ENCODE assay signal across 1 cellular context in genomic region chr9:12604154-12604825, GRCh38.
TF ChIP-seq lines count a peak whose summit lies in the region.

No MANE protein-coding gene starts in this region.

TF ChIP-seq in H1, 55 proteins besides CTCF, POLR2A, EP300 and RAD21 (continued from another document):
- TF ChIP-seq CHD7 (IDR thresholded peaks at IDR 0.05; ENCODE audit: insufficient replicate concordance, low read length) (no peak), JUND (IDR thresholded peaks at IDR 0.05; ENCODE audit: low read length) (peak; percentile 41; the same call in 1 of the 2 replicates), CBX8 (IDR thresholded peaks at IDR 0.05; ENCODE audit: borderline replicate concordance, low read depth, low read length) (no peak)
TF ChIP-seq in H1: peak in this region for 1.
